Comparison of ENCODE assay signal across 7 cellular contexts in the genomic region with DNA sequence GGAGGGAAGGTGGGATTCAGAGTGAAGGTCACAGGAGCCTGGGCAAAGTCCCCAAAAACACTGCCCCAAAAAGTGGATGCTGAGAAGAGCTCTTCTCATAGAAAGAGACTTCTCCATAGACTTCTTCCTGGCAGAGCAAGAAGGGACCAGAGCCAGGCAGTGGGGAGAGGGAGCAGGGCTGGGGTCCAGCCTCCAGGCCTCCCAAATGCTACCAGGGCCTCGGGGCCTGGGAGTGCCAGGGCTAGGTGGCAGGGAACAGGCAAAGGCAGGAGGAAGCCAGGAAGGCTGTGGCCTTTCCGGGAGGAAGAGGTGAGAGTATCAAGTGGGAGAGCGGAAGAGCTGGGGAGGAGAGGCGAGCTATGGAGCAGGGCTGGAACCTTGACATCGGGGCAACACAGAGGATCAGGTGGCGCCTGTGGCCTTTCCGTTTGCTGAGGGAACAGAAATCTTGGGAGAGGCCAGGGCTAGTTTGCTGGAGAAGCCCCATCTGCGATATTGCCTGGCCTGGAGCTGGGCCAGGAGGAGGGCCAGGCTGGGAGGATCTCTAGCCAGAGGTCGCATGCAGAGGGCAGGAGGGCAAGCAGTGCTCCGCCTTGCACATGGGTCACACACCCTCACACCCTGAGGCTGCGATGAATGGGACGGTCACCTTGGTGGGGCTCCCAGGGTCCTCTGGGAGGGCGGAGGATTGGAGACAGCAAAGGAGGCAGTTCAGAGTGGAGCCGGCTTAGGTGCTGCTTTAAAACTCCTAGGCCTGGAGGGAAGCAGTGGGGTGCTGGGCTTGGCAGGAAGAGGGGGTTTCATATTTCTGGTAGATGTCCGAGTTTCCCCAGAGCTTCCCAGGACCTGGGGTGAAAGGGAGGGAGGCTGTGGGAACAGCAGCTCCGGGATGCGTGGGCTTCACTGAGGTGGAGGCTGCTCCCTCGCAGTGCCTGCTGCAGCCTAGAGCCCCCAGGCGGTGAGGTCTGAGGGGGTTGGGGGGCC. TPM values are rescaled to one million over a fixed set of nuclear protein-coding genes. Genes with fewer than 3 reads are reported as not detected.
A peak's percentile ranks its signal among the peaks of the same experiment; 100 is the strongest.
DNase-seq lines count a peak whose midpoint lies in the region; ATAC-seq, FAIRE-seq and TF ChIP-seq lines count a peak whose summit lies in the region.
"Had no signal": no experiment of that assay in that cellular context is flagged by ENCODE, and none has a peak within 500 bp of the region (broad histone marks: within the 10 kb centered on the region; RNA-seq: fewer than 3 reads in every experiment).

No MANE protein-coding gene starts in this region.

- no peak overlapping the region for H3K4me2 ChIP-seq in Loucy (ENCODE audit: low read depth, low read length, poor library complexity, severe bottlenecking)

- TF ChIP-seq POLR2A in GM12891 (IDR thresholded peaks at IDR 0.05; ENCODE audit: low read depth, low read length): no peak

- no peaks in the 10 kb centered on the region for H3K27me3 ChIP-seq in Loucy (ENCODE audit: insufficient read depth, low read length, poor library complexity, severe bottlenecking)
- H3K27me3 ChIP-seq in psoas muscle (ENCODE audit: insufficient read depth in 3 of 3, low read length in 2 of 3): no peaks in the 10 kb centered on the region

- H3K4me3 ChIP-seq in Loucy (ENCODE audit: low read length, poor library complexity, severe bottlenecking) (no peak overlapping the region), foreskin fibroblast (ENCODE audit: low read depth in 1 of 2, low read length in 2 of 2) (peak overlapping the region; percentile 10 to 11), psoas muscle (peak overlapping the region; percentile 43)

- H3K4me1 ChIP-seq in Loucy (ENCODE audit: insufficient read depth, low read length, poor library complexity, severe bottlenecking): peaks cover 16% of the 10 kb centered on the region
- peaks cover 24% of the 10 kb centered on the region for H3K4me1 ChIP-seq in psoas muscle

- intact Hi-C loops in psoas muscle (cut with DNase I): no loop called here

- no peaks in the 10 kb centered on the region for H3K36me3 ChIP-seq in Loucy (ENCODE audit: insufficient read depth, low read length)
- no peaks in the 10 kb centered on the region for H3K36me3 ChIP-seq in psoas muscle (ENCODE audit: insufficient read depth in 1 of 2, low read depth in 1 of 2)

- H3K27ac ChIP-seq in psoas muscle: peak overlapping the region; percentile 70

- H3K9me3 ChIP-seq in Loucy (ENCODE audit: insufficient read depth, low read depth, low read length) (no peaks in the 10 kb centered on the region), psoas muscle (no peaks in the 10 kb centered on the region)

- H3K79me2 ChIP-seq in Loucy (ENCODE audit: insufficient read depth, low read length): no peaks in the 10 kb centered on the region

- no peaks in the 10 kb centered on the region for H3F3A ChIP-seq in Loucy (ENCODE audit: low read depth)

- peak overlapping the region; percentile 7 for H3K9ac ChIP-seq in Loucy (ENCODE audit: low read depth, low read length, poor library complexity, severe bottlenecking)

- H4K20me1 ChIP-seq in Loucy (ENCODE audit: insufficient read depth, low read length, poor library complexity, severe bottlenecking): no peaks in the 10 kb centered on the region

- FAIRE-seq in GM12891 (lab: Jason Lieb, UNC): no peak

- DNase-seq in foreskin fibroblast (peak in 1 of 2 donors; percentile 69), psoas muscle (peak in 1 of 2 donors; percentile 73), GM12891 (ENCODE audit: insufficient read length, low spot score) (no peak)
- DNase-seq: GDM1 had no signal

- TF ChIP-seq CTCF in Loucy (conservative IDR thresholded peaks at IDR 0.05; ENCODE audit: low read length) (no peak), foreskin fibroblast (IDR thresholded peaks at IDR 0.05; ENCODE audit: low read depth, low read length) (no peak), psoas muscle (IDR thresholded peaks at IDR 0.05) (no peak)

- H3K9me2 ChIP-seq in Loucy (replicated peaks; ENCODE audit: low read depth, low read length): no peaks in the 10 kb centered on the region

- 39 to 46% (median 39%) methylated on average over 19 of the region's 19 CpGs for WGBS in psoas muscle, 3 donors

- H2AFZ ChIP-seq in Loucy (ENCODE audit: low read length): no peak overlapping the region

- peak in 3 of 4 donors; percentile 13 to 16 (median 15) for ATAC-seq in psoas muscle
- no peak for ATAC-seq in GM21786 (IDR thresholded peaks at IDR 0.05; ENCODE audit: unreplicated experiment)
- no peak for ATAC-seq in HG03354 (IDR thresholded peaks at IDR 0.05; ENCODE audit: poor library complexity, severe bottlenecking, unreplicated experiment)

TF ChIP-seq in GM12891, 5 proteins besides CTCF, POLR2A, EP300 and RAD21:
- TF ChIP-seq POU2F2 (IDR thresholded peaks at IDR 0.05; ENCODE audit: low read depth, low read length): no peak
- TF ChIP-seq PAX5 (IDR thresholded peaks at IDR 0.05; ENCODE audit: insufficient read depth, low read length, severe bottlenecking): no peak
- TF ChIP-seq SPI1 (IDR thresholded peaks at IDR 0.05; ENCODE audit: low read depth, low read length): no peak
- no peak for TF ChIP-seq TAF1 (IDR thresholded peaks at IDR 0.05; ENCODE audit: low read depth, low read length)
- TF ChIP-seq POLR2AphosphoS5 (IDR thresholded peaks at IDR 0.05; ENCODE audit: low read depth, low read length): no peak
TF ChIP-seq in GM12891: peak in this region for 0.

RNA-seq across cellular contexts. Expression of a gene that starts 3.4 kb away (rescaled TPM):
- 10 to 100 TPM in 1 of 4 donors, 1 to 10 TPM in 3; 5.6 to 10.7 (median 8.1) TPM for total RNA-seq in psoas muscle
- 1 to 10 TPM; 1.2 to 4.5 (median 3.8) TPM for polyA plus RNA-seq in psoas muscle
- 2.4 TPM for polyA plus RNA-seq in GM12891 (2012; ENCODE audit: low read depth, missing spikeins)

RNA-seq across cellular contexts. Expression of a gene that starts 18.6 kb away (rescaled TPM):
- 1 to 10 TPM; 2.7 to 7.0 (median 3.6) TPM for total RNA-seq in psoas muscle
- 1 to 10 TPM; 3.3 to 6.4 (median 4.9) TPM for polyA plus RNA-seq in psoas muscle
- polyA plus RNA-seq in GM12891 (2012; ENCODE audit: low read depth, missing spikeins): 7.2 TPM

RNA-seq across cellular contexts. Expression of a gene that starts 40.4 kb away (rescaled TPM):
- 10 to 100 TPM; 16.4 to 44.2 (median 29.4) TPM for total RNA-seq in psoas muscle
- polyA plus RNA-seq in psoas muscle: 10 to 100 TPM; 19.7 to 84.0 (median 56.3) TPM
- 60.7 TPM for polyA plus RNA-seq in GM12891 (2012; ENCODE audit: low read depth, missing spikeins)

RNA-seq across cellular contexts. Expression of a gene that starts 44.1 kb away (rescaled TPM):
- total RNA-seq in psoas muscle: 10 to 100 TPM; 29.2 to 38.7 (median 35.2) TPM
- 10 to 100 TPM; 26.9 to 71.2 (median 29.7) TPM for polyA plus RNA-seq in psoas muscle
- polyA plus RNA-seq in GM12891 (2012; ENCODE audit: low read depth, missing spikeins): 11.3 TPM

RNA-seq across cellular contexts. Expression of a gene that starts 44.4 kb away (rescaled TPM):
- total RNA-seq in psoas muscle: 100 to 1,000 TPM; 409 to 577 (median 500) TPM
- polyA plus RNA-seq in psoas muscle: 100 to 1,000 TPM; 619 to 931 (median 653) TPM
- polyA plus RNA-seq in GM12891 (2012; ENCODE audit: low read depth, missing spikeins): 425 TPM

Comparison
In these comparisons a context has a peak if more than half of its experiments do, and no peak if none do; other contexts are left out.
1. ATAC-seq: peak in psoas muscle (3 of 4); none in GM21786 (single experiment) and HG03354 (single experiment).